ENCODE assay signal across 14 cellular contexts in genomic region chr15:88300018-88300549, GRCh38. TPM values are rescaled to one million over a fixed set of nuclear protein-coding genes. Genes with fewer than 3 reads are reported as not detected.
A peak's percentile ranks its signal among the peaks of the same experiment; 100 is the strongest.
DNase-seq lines count a peak whose midpoint lies in the region; ATAC-seq and TF ChIP-seq lines count a peak whose summit lies in the region.
"Had no signal": no experiment of that assay in that cellular context is flagged by ENCODE, and none has a peak within 500 bp of the region (broad histone marks: within the 10 kb centered on the region; RNA-seq: fewer than 3 reads in every experiment).

No MANE protein-coding gene starts in this region.

- H2BK5ac ChIP-seq in mesenchymal stem cell (ENCODE audit: low read depth, low read length, poor library complexity, severe bottlenecking), result no peak overlapping the region

- TF ChIP-seq CTCF in WERI-Rb-1 (IDR thresholded peaks at IDR 0.05; ENCODE audit: low read depth, low read length), result no peak
- no peak for TF ChIP-seq CTCF in PC-3 (conservative IDR thresholded peaks at IDR 0.05; ENCODE audit: low read depth, low read length)

- H2BK120ac ChIP-seq in mesenchymal stem cell (ENCODE audit: low read depth, low read length), result no peak overlapping the region

- H2BK12ac ChIP-seq in mesenchymal stem cell (ENCODE audit: low read length in 2 of 2), result no peak overlapping the region

- no peaks in the 10 kb centered on the region for H3K4me1 ChIP-seq in mesenchymal stem cell (ENCODE audit: control insufficient read depth, insufficient read depth, low read depth, low read length)
- no peaks in the 10 kb centered on the region for H3K4me1 ChIP-seq in PC-3 (ENCODE audit: insufficient read depth, low read length)

- DNase-seq in DMS 273 (lab: John Stamatoyannopoulos, UW; ENCODE audit: unreplicated experiment) (peak; percentile 66), DMS 273 treated with DMSO at 0.1 percent for 48 hours (lab: John Stamatoyannopoulos, UW) (no peak), WERI-Rb-1 (peak; percentile 12), mesenchymal stem cell (no peak), PC-3 (no peak), T-cell (no peak)
- DNase-seq: CD8-positive, alpha-beta T cell; COR-L47; DMS53 had no signal

- no peak overlapping the region for H4K91ac ChIP-seq in mesenchymal stem cell (ENCODE audit: low read length)

- no peak overlapping the region for H2AFZ ChIP-seq in mesenchymal stem cell (ENCODE audit: low read depth, low read length)
- H2AFZ ChIP-seq in PC-3 (ENCODE audit: low read length), result no peak overlapping the region

- H3K36me3 ChIP-seq in WERI-Rb-1 (no peaks in the 10 kb centered on the region), mesenchymal stem cell (ENCODE audit: control insufficient read depth in 1 of 2, insufficient read depth in 2 of 2, low read depth in 1 of 2, low read length in 2 of 2) (no peaks in the 10 kb centered on the region), PC-3 (ENCODE audit: low read depth, low read length) (no peaks in the 10 kb centered on the region)

- H3K27ac Mint-ChIP-seq in T-cell, result no peak overlapping the region
- H3K27ac Mint-ChIP-seq: CD14-positive monocyte; CD8-positive, alpha-beta T cell had no signal

- H3K4me2 ChIP-seq in mesenchymal stem cell (ENCODE audit: low read length, poor library complexity, severe bottlenecking) (no peak overlapping the region), PC-3 (ENCODE audit: low read length) (no peak overlapping the region)

- peaks cover 5 to 17% of the 10 kb centered on the region in 2 donors for H3K27me3 Mint-ChIP-seq in T-cell

- H2BK15ac ChIP-seq in mesenchymal stem cell (ENCODE audit: low read depth, poor library complexity, severe bottlenecking), result peak overlapping the region; percentile 63

- no peak overlapping the region for H3K4me3 Mint-ChIP-seq in T-cell
- H3K4me3 Mint-ChIP-seq: CD14-positive monocyte; CD8-positive, alpha-beta T cell had no signal

- no peaks in the 10 kb centered on the region for H4K20me1 ChIP-seq in PC-3 (ENCODE audit: low read length)

- no peak overlapping the region for H4K8ac ChIP-seq in mesenchymal stem cell (ENCODE audit: low read length)

- H3K79me2 ChIP-seq in PC-3 (ENCODE audit: low read length), result no peaks in the 10 kb centered on the region

- no peaks in the 10 kb centered on the region for H3K36me3 Mint-ChIP-seq in T-cell
- H3K36me3 Mint-ChIP-seq: CD14-positive monocyte; CD8-positive, alpha-beta T cell had no signal

- WGBS in mesenchymal stem cell, result 65% methylated on average over 9 of the region's 9 CpGs

- no peaks in the 10 kb centered on the region for H3K4me1 Mint-ChIP-seq in T-cell
- H3K4me1 Mint-ChIP-seq: CD14-positive monocyte had no signal

- CTCF ChIA-PET in PC-3 (lab: Charles Lee), result no interaction called here
- CTCF ChIA-PET in T-cell (lab: Charles Lee), result no interaction called here

- no peak overlapping the region for H3K23ac ChIP-seq in mesenchymal stem cell (ENCODE audit: low read length in 2 of 2)

- POLR2A ChIA-PET in PC-3 (lab: Charles Lee; ENCODE audit: unreplicated experiment), result no interaction called here
- POLR2A ChIA-PET in T-cell (lab: Charles Lee), result no interaction called here

- no peak overlapping the region for H3K4ac ChIP-seq in mesenchymal stem cell (ENCODE audit: low read depth in 1 of 2, low read length in 2 of 2)

- no peaks in the 10 kb centered on the region for H3K9me3 Mint-ChIP-seq in T-cell
- H3K9me3 Mint-ChIP-seq: CD14-positive monocyte; CD8-positive, alpha-beta T cell had no signal

- H3K9me2 ChIP-seq in PC-3 (replicated peaks; ENCODE audit: low read length), result no peaks in the 10 kb centered on the region

- H3K18ac ChIP-seq in mesenchymal stem cell (ENCODE audit: low read depth in 1 of 2, low read length in 2 of 2), result no peak overlapping the region

- H3K27ac ChIP-seq in WERI-Rb-1, result no peak overlapping the region
- no peak overlapping the region for H3K27ac ChIP-seq in mesenchymal stem cell (ENCODE audit: low read length, poor library complexity, severe bottlenecking)
- H3K27ac ChIP-seq in PC-3 (ENCODE audit: low read length), result no peak overlapping the region
- H3K27ac ChIP-seq: 22Rv1 had no signal

- BruUV-seq in PC-3 (replicated peaks; lab: Mats Ljungman, UMichigan), result no TSS peak

- ATAC-seq in HG03342 (IDR thresholded peaks at IDR 0.05; ENCODE audit: unreplicated experiment), result no peak
- ATAC-seq in PC-3, result no peak
- ATAC-seq in T-cell (replicated peaks in 1 of 4), result no peak
- ATAC-seq: CD8-positive, alpha-beta T cell had no signal

- H3K9me3 ChIP-seq in WERI-Rb-1 (ENCODE audit: severe bottlenecking) (no peaks in the 10 kb centered on the region), mesenchymal stem cell (ENCODE audit: control insufficient read depth, low read length) (no peaks in the 10 kb centered on the region), PC-3 (ENCODE audit: low read length) (no peaks in the 10 kb centered on the region)

- no peak overlapping the region for H3K4me3 ChIP-seq in WERI-Rb-1 (ENCODE audit: low read depth, low read length)
- peak overlapping the region in 1 of 2 experiments; percentile 14 for H3K4me3 ChIP-seq in mesenchymal stem cell (ENCODE audit: insufficient read depth in 1 of 2, low read depth in 1 of 2, low read length in 2 of 2)
- H3K4me3 ChIP-seq in PC-3 (ENCODE audit: low read length), result no peak overlapping the region

- H3K27me3 ChIP-seq in WERI-Rb-1 (ENCODE audit: insufficient read depth, low read depth, severe bottlenecking), result no peaks in the 10 kb centered on the region
- H3K27me3 ChIP-seq in mesenchymal stem cell (ENCODE audit: control insufficient read depth in 1 of 2, insufficient read depth in 1 of 2, low read length in 2 of 2), result peaks cover 0 to 25% of the 10 kb centered on the region in 2 experiments
- H3K27me3 ChIP-seq in PC-3 (ENCODE audit: low read length), result peaks cover 19% of the 10 kb centered on the region

- intact Hi-C loops in PC-3 (cut with micrococcal nuclease), result no loop called here

- no peaks in the 10 kb centered on the region for H3F3A ChIP-seq in PC-3 (ENCODE audit: low read length, unreplicated experiment)

- no peak overlapping the region for H3K14ac ChIP-seq in mesenchymal stem cell (ENCODE audit: low read length in 2 of 2)

- no peaks in the 10 kb centered on the region for H3K79me1 ChIP-seq in mesenchymal stem cell (replicated peaks; ENCODE audit: low read length, poor library complexity, severe bottlenecking)

- H2AK5ac ChIP-seq in mesenchymal stem cell (ENCODE audit: low read length, severe bottlenecking), result no peak overlapping the region

- H3K9ac ChIP-seq in mesenchymal stem cell (ENCODE audit: low read length), result no peak overlapping the region
- no peak overlapping the region for H3K9ac ChIP-seq in PC-3 (ENCODE audit: low read length)

RNA-seq across cellular contexts. Expression of gene NTRK3, which starts 43.5 kb away (rescaled TPM):
- 0.30 TPM for polyA plus RNA-seq in mesenchymal stem cell (2013, experiment 1 of 2)
- polyA plus RNA-seq in mesenchymal stem cell (2013, experiment 2 of 2), result 0.63 TPM
- total RNA-seq in PC-3 (2014; rRNA removed), result not detected in 2 replicates
- not detected for total RNA-seq in T-cell
- total RNA-seq: A673; CD8-positive, alpha-beta T cell; HT-29 had no signal
- polyA plus RNA-seq: CD14-positive monocyte had no signal

Comparison
In these comparisons a context has a peak if more than half of its experiments do, and no peak if none do; other contexts are left out.
1. DNase-seq: peak in DMS 273 (single experiment) and WERI-Rb-1 (single experiment); none in DMS 273 treated with DMSO at 0.1 percent for 48 hours (single experiment), mesenchymal stem cell (single experiment), PC-3 (single experiment) and T-cell (0 of 34).